Comparison of ENCODE assay signal across 9 cellular contexts in genomic region chr3:30342319-30343060, GRCh38.
DNase-seq lines count a peak whose midpoint lies in the region; ATAC-seq, FAIRE-seq and TF ChIP-seq lines count a peak whose summit lies in the region.
"Had no signal": no experiment of that assay in that cellular context is flagged by ENCODE, and none has a peak within 500 bp of the region (broad histone marks: within the 10 kb centered on the region; RNA-seq: fewer than 3 reads in every experiment).

No MANE protein-coding gene starts in this region.

- in situ Hi-C loops in HepG2 (cut with HindIII; ENCODE audit: extremely low pct_ligation_motif_present, low pct_unique_long_range_greater_than_20kb): no loop called here
- in situ Hi-C loops in G401 (cut with HindIII; ENCODE audit: low sequenced_read_pairs): no loop called here

- TF ChIP-seq EP300 in HepG2 (IDR thresholded peaks at IDR 0.05; ENCODE audit: low read depth in 2 of 2, low read length in 2 of 2): peak in 1 of 2 experiments; percentile 63; a peak in 2 of 4 replicates
- TF ChIP-seq EP300 in HepG2 (CRISPR knock-in tag; IDR thresholded peaks at IDR 0.05; ENCODE audit: borderline replicate concordance): no peak

- TF ChIP-seq CTCF in body of pancreas (IDR thresholded peaks at IDR 0.05) (no peak), HepG2 (CRISPR knock-in tag; IDR thresholded peaks at IDR 0.05) (no peak), upper lobe of right lung (IDR thresholded peaks at IDR 0.05) (no peak)

- POLR2A ChIA-PET in HepG2 (lab: Yijun Ruan, JAX): interaction anchor here (1.0 to 1.1 kb wide), 2 partner anchors 84 to 264 kb away, joined by 4 to 6 read pairs; partner anchors contain the start of gene TGFBR2

- WGBS in body of pancreas, 2 donors: 39 to 46% methylated on average over 6 of the region's 6 CpGs
- 57% methylated on average over 6 of the region's 6 CpGs for WGBS in HepG2 (ENCODE audit: low lambda C conversion rate)

- peaks cover 58% of the 10 kb centered on the region for H3K4me1 Mint-ChIP-seq in activated naive CD4-positive, alpha-beta T cell treated with anti-CD3 and anti-CD28 coated beads, Interleukin-2, amount 50 U/mL, for 24 hours

- H3K27me3 ChIP-seq in body of pancreas: no peaks in the 10 kb centered on the region
- H3K27me3 ChIP-seq in HepG2 (ENCODE audit: control insufficient read depth in 1 of 2, insufficient read depth in 2 of 2, low read length in 2 of 2): no peaks in the 10 kb centered on the region
- no peaks in the 10 kb centered on the region for H3K27me3 ChIP-seq in upper lobe of right lung

- H3K4me1 ChIP-seq in body of pancreas: no peaks in the 10 kb centered on the region
- peaks cover 63% of the 10 kb centered on the region for H3K4me1 ChIP-seq in HepG2 (ENCODE audit: insufficient read depth, low read length)
- H3K4me1 ChIP-seq in upper lobe of right lung: peaks cover 10% of the 10 kb centered on the region

- H3K79me2 ChIP-seq in HepG2 (ENCODE audit: insufficient read depth, low read length): no peaks in the 10 kb centered on the region

- no peaks in the 10 kb centered on the region for H3K36me3 ChIP-seq in body of pancreas (replicated peaks in 1 of 2; ENCODE audit: insufficient read depth in 1 of 2, low read depth in 2 of 2)
- no peaks in the 10 kb centered on the region for H3K36me3 ChIP-seq in HepG2 (replicated peaks in 1 of 2; ENCODE audit: control insufficient read depth in 1 of 2, insufficient read depth in 2 of 2, low read length in 2 of 2)
- H3K36me3 ChIP-seq in upper lobe of right lung: no peaks in the 10 kb centered on the region

- peak overlapping the region; percentile 90 for H3K27ac Mint-ChIP-seq in activated naive CD4-positive, alpha-beta T cell treated with anti-CD3 and anti-CD28 coated beads, Interleukin-2, amount 50 U/mL, for 24 hours

- H3K9me3 ChIP-seq in body of pancreas (no peaks in the 10 kb centered on the region), HepG2 (ENCODE audit: low read length) (no peaks in the 10 kb centered on the region), upper lobe of right lung (no peaks in the 10 kb centered on the region)

- peak overlapping the region in 1 of 4 donors; percentile 59 for H3K27ac ChIP-seq in body of pancreas
- H3K27ac ChIP-seq in HepG2 (ENCODE audit: extremely low read length, insufficient read depth, low read length): peak overlapping the region; percentile 10
- no peak overlapping the region for H3K27ac ChIP-seq in upper lobe of right lung

- H3K27me3 Mint-ChIP-seq in activated naive CD4-positive, alpha-beta T cell treated with anti-CD3 and anti-CD28 coated beads, Interleukin-2, amount 50 U/mL, for 24 hours: no peaks in the 10 kb centered on the region

- FAIRE-seq in HepG2 (lab: Jason Lieb, UNC): no peak

- H3K9me3 Mint-ChIP-seq in activated naive CD4-positive, alpha-beta T cell treated with anti-CD3 and anti-CD28 coated beads, Interleukin-2, amount 50 U/mL, for 24 hours: peaks cover 12% of the 10 kb centered on the region

- TF ChIP-seq POLR2A in body of pancreas (IDR thresholded peaks at IDR 0.05) (no peak), HepG2 (IDR thresholded peaks at IDR 0.05; ENCODE audit: insufficient read depth in 1 of 2, low read depth in 2 of 2, low read length in 2 of 2) (no peak)

- no TSS peak for BruUV-seq in HepG2 (replicated peaks; lab: Mats Ljungman, UMichigan)

- no peak overlapping the region for H3K4me2 ChIP-seq in HepG2 (ENCODE audit: low read depth, low read length)

- DNase-seq in activated naive CD4-positive, alpha-beta T cell treated with anti-CD3 and anti-CD28 coated beads, Interleukin-2, amount 50 U/mL, for 16 hours: no peak
- peak in 3 of 4 donors; percentile 15 to 57 (median 54) for DNase-seq in body of pancreas
- peak; percentile 87 for DNase-seq in HepG2 (ENCODE audit: low spot score)
- DNase-seq in upper lobe of right lung: no peak
- DNase-seq in G401 (ENCODE audit: low spot score): no peak
- DNase-seq in putamen (ENCODE audit: low spot score): no peak
- DNase-seq: DND-41 had no signal

- H3K36me3 Mint-ChIP-seq in activated naive CD4-positive, alpha-beta T cell treated with anti-CD3 and anti-CD28 coated beads, Interleukin-2, amount 50 U/mL, for 24 hours: peaks cover 2% of the 10 kb centered on the region

- intact Hi-C loops in body of pancreas (cut with DNase I) (no loop called here), HepG2 (cut with micrococcal nuclease; ENCODE audit: unreplicated experiment) (loop anchor here (10.0 kb wide), 2 partner anchors 88 to 228 kb away; no protein-coding TSS in a partner anchor), upper lobe of right lung (cut with DNase I) (no loop called here)

- CTCF ChIA-PET in HepG2 (lab: Yijun Ruan, JAX; ENCODE audit: low intra/inter-chr PET ratio, low total read pairs): no interaction called here

- no peaks in the 10 kb centered on the region for H4K20me1 ChIP-seq in HepG2 (ENCODE audit: insufficient read depth, low read length)

- peak overlapping the region; percentile 16 for H3K4me3 Mint-ChIP-seq in activated naive CD4-positive, alpha-beta T cell treated with anti-CD3 and anti-CD28 coated beads, Interleukin-2, amount 50 U/mL, for 24 hours

- ATAC-seq in body of pancreas (peak; percentile 86), HepG2 (peak; percentile 86), upper lobe of right lung (peak; percentile 82), HG03097 (IDR thresholded peaks at IDR 0.05; ENCODE audit: low FRiP score, unreplicated experiment) (no peak)

- H3K4me3 ChIP-seq in body of pancreas (no peak overlapping the region), HepG2 (replicated peaks in 1 of 3; ENCODE audit: insufficient read depth in 1 of 3, low read depth in 2 of 3, low read length in 3 of 3) (no peak overlapping the region), upper lobe of right lung (no peak overlapping the region)

- no peak for TF ChIP-seq RAD21 in HepG2 (CRISPR knock-in tag; IDR thresholded peaks at IDR 0.05)

- H2AFZ ChIP-seq in HepG2 (ENCODE audit: low read length): no peak overlapping the region

- H3K9ac ChIP-seq in HepG2 (ENCODE audit: insufficient read depth, low read depth, low read length): no peak overlapping the region

TF ChIP-seq in HepG2, 621 proteins besides CTCF, POLR2A, EP300 and RAD21 (continues in another document):
- peak; percentile 36; the same call in 1 of the 2 replicates for TF ChIP-seq ELF3 (CRISPR knock-in tag; IDR thresholded peaks at IDR 0.05)
- 0 out of 2 replicates have a peak, but pooled peaks have one; percentile 22 for TF ChIP-seq NFIC (IDR thresholded peaks at IDR 0.05; ENCODE audit: low read length)
- TF ChIP-seq CHD4 (IDR thresholded peaks at IDR 0.05; ENCODE audit: borderline replicate concordance, low read length): 0 out of 2 replicates have a peak, but pooled peaks have one; percentile 38
- TF ChIP-seq KAT8 (CRISPR knock-in tag; IDR thresholded peaks at IDR 0.05): 0 out of 2 replicates have a peak, but pooled peaks have one; percentile 16
- TF ChIP-seq, protein P1, sequence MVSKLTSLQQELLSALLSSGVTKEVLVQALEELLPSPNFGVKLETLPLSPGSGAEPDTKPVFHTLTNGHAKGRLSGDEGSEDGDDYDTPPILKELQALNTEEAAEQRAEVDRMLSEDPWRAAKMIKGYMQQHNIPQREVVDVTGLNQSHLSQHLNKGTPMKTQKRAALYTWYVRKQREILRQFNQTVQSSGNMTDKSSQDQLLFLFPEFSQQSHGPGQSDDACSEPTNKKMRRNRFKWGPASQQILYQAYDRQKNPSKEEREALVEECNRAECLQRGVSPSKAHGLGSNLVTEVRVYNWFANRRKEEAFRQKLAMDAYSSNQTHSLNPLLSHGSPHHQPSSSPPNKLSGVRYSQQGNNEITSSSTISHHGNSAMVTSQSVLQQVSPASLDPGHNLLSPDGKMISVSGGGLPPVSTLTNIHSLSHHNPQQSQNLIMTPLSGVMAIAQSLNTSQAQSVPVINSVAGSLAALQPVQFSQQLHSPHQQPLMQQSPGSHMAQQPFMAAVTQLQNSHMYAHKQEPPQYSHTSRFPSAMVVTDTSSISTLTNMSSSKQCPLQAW (CRISPR knock-in tag; IDR thresholded peaks at IDR 0.05): no peak
- TF ChIP-seq, protein P2, sequence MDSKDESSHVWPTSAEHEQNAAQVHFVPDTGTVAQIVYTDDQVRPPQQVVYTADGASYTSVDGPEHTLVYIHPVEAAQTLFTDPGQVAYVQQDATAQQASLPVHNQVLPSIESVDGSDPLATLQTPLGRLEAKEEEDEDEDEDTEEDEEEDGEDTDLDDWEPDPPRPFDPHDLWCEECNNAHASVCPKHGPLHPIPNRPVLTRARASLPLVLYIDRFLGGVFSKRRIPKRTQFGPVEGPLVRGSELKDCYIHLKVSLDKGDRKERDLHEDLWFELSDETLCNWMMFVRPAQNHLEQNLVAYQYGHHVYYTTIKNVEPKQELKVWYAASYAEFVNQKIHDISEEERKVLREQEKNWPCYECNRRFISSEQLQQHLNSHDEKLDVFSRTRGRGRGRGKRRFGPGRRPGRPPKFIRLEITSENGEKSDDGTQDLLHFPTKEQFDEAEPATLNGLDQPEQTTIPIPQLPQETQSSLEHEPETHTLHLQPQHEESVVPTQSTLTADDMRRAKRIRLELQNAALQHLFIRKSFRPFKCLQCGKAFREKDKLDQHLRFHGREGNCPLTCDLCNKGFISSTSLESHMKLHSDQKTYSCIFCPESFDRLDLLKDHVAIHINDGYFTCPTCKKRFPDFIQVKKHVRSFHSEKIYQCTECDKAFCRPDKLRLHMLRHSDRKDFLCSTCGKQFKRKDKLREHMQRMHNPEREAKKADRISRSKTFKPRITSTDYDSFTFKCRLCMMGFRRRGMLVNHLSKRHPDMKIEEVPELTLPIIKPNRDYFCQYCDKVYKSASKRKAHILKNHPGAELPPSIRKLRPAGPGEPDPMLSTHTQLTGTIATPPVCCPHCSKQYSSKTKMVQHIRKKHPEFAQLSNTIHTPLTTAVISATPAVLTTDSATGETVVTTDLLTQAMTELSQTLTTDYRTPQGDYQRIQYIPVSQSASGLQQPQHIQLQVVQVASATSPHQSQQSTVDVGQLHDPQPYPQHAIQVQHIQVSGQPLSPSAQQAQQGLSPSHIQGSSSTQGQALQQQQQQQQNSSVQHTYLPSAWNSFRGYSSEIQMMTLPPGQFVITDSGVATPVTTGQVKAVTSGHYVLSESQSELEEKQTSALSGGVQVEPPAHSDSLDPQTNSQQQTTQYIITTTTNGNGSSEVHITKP (CRISPR knock-in tag; IDR thresholded peaks at IDR 0.05; ENCODE audit: low read depth): peak; percentile 96
- no peak for TF ChIP-seq EEA1 (CRISPR knock-in tag; IDR thresholded peaks at IDR 0.05; ENCODE audit: borderline replicate concordance)
- TF ChIP-seq, protein P3, sequence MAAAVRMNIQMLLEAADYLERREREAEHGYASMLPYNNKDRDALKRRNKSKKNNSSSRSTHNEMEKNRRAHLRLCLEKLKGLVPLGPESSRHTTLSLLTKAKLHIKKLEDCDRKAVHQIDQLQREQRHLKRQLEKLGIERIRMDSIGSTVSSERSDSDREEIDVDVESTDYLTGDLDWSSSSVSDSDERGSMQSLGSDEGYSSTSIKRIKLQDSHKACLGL (CRISPR knock-in tag; IDR thresholded peaks at IDR 0.05): no peak
- TF ChIP-seq FOSL1 (CRISPR knock-in tag; IDR thresholded peaks at IDR 0.05; ENCODE audit: borderline replicate concordance): peak; percentile 87

Comparison
In these comparisons a context has a peak if more than half of its experiments do, and no peak if none do; other contexts are left out.
1. DNase-seq: peak in body of pancreas (3 of 4) and HepG2 (single experiment); none in activated naive CD4-positive, alpha-beta T cell treated with anti-CD3 and anti-CD28 coated beads, Interleukin-2, amount 50 U/mL, for 16 hours (single experiment), upper lobe of right lung (single experiment), G401 (single experiment) and putamen (single experiment).